19 cellular contexts compared by ENCODE assay signal in the genomic region with DNA sequence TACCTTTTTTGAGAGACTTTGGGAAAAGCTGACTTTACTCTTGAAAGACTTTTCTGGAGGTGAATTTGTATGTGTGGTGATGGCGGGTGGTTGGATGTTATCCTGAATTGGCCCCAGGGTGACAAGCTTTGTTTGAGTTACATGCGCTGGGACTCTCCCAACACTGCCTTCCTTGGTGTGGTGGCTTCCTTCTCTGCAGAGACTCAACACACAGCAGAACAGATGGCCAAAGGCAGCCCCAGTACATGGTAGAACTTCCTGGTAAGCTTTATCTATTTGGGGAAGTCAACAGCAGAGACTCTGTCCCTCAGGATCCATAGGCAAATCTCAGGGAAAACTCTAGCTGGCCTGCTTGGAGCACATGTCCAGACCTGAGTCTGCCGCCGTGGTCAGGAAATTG. TPM values are rescaled to one million over a fixed set of nuclear protein-coding genes. Genes with fewer than 3 reads are reported as not detected.
A peak's percentile ranks its signal among the peaks of the same experiment; 100 is the strongest.
DNase-seq lines count a peak whose midpoint lies in the region; ATAC-seq, FAIRE-seq and TF ChIP-seq lines count a peak whose summit lies in the region.
"Had no signal": no experiment of that assay in that cellular context is flagged by ENCODE, and none has a peak within 500 bp of the region (broad histone marks: within the 10 kb centered on the region; RNA-seq: fewer than 3 reads in every experiment).

No MANE protein-coding gene starts in this region.

- no peaks in the 10 kb centered on the region; the same call in 1 of the 2 replicates for H4K20me1 ChIP-seq in K562 (replicated peaks; ENCODE audit: control insufficient read depth, insufficient read depth, low read length)
- H4K20me1 ChIP-seq: BLaER1 had no signal

- H3K27me3 ChIP-seq in K562 (ENCODE audit: control insufficient read depth in 2 of 2, insufficient read depth in 2 of 2, low read length in 2 of 2): peaks cover 0 to 39% of the 10 kb centered on the region in 2 experiments; a peak in 4 of 5 replicates
- no peaks in the 10 kb centered on the region for H3K27me3 ChIP-seq in spleen (replicated peaks in 1 of 7)
- no peaks in the 10 kb centered on the region for H3K27me3 ChIP-seq in upper lobe of right lung
- no peaks in the 10 kb centered on the region for H3K27me3 ChIP-seq in lower lobe of right lung (ENCODE audit: low read depth)
- H3K27me3 ChIP-seq: BLaER1 had no signal

- no peak for FAIRE-seq in K562 (lab: Jason Lieb, UNC)
- FAIRE-seq: HTR-8/SVneo had no signal

- no peak overlapping the region for H3K4me3 ChIP-seq in K562
- H3K4me3 ChIP-seq in mucosa of descending colon: no peak overlapping the region
- no peak overlapping the region for H3K4me3 ChIP-seq in spleen
- no peak overlapping the region for H3K4me3 ChIP-seq in upper lobe of right lung
- H3K4me3 ChIP-seq in lower lobe of right lung: no peak overlapping the region
- H3K4me3 ChIP-seq: BLaER1 had no signal

- TF ChIP-seq EP300 in K562 (IDR thresholded peaks at IDR 0.05; ENCODE audit: low read length): no peak

- no TSS peak for BruUV-seq in K562 (replicated peaks; lab: Mats Ljungman, UMichigan)

- no peak for ATAC-seq in K562
- ATAC-seq in mucosa of descending colon: peak; percentile 64
- no peak for ATAC-seq in upper lobe of right lung
- ATAC-seq in lower lobe of right lung: no peak
- ATAC-seq: HCT116 had no signal

- TF ChIP-seq CTCF in K562 (IDR thresholded peaks at IDR 0.05 in 2 of 3, conservative IDR thresholded peaks at IDR 0.05 in 1 of 3; ENCODE audit: insufficient read depth in 2 of 3, low read depth in 1 of 3, low read length in 3 of 3) (no peak), mucosa of descending colon (IDR thresholded peaks at IDR 0.05) (no peak), spleen (IDR thresholded peaks at IDR 0.05 in 8 of 11, conservative IDR thresholded peaks at IDR 0.05 in 3 of 11) (no peak), upper lobe of right lung (IDR thresholded peaks at IDR 0.05) (no peak), lower lobe of right lung (IDR thresholded peaks at IDR 0.05) (no peak)

- TF ChIP-seq RAD21 in K562 (CRISPR knock-in tag; conservative IDR thresholded peaks at IDR 0.05 in 1 of 2, IDR thresholded peaks at IDR 0.05 in 1 of 2): no peak

- no peaks in the 10 kb centered on the region for H3K9me1 ChIP-seq in K562 (ENCODE audit: control insufficient read depth, insufficient read depth, low read length)

- no peaks in the 10 kb centered on the region for H3K9me3 ChIP-seq in K562 (replicated peaks; ENCODE audit: control insufficient read depth, insufficient read depth, low read depth, low read length)
- H3K9me3 ChIP-seq in mucosa of descending colon: no peaks in the 10 kb centered on the region
- no peaks in the 10 kb centered on the region for H3K9me3 ChIP-seq in spleen
- no peaks in the 10 kb centered on the region for H3K9me3 ChIP-seq in upper lobe of right lung
- no peaks in the 10 kb centered on the region for H3K9me3 ChIP-seq in lower lobe of right lung
- H3K9me3 ChIP-seq: BLaER1 had no signal

- no peaks in the 10 kb centered on the region for H3K79me2 ChIP-seq in K562 (ENCODE audit: control insufficient read depth, insufficient read depth, low read length)

- no peaks in the 10 kb centered on the region for H3K36me3 ChIP-seq in K562 (ENCODE audit: control insufficient read depth, insufficient read depth, low read length)
- no peaks in the 10 kb centered on the region for H3K36me3 ChIP-seq in mucosa of descending colon (ENCODE audit: low read depth)
- no peaks in the 10 kb centered on the region for H3K36me3 ChIP-seq in spleen
- H3K36me3 ChIP-seq in upper lobe of right lung: no peaks in the 10 kb centered on the region
- H3K36me3 ChIP-seq in lower lobe of right lung: no peaks in the 10 kb centered on the region
- H3K36me3 ChIP-seq: BLaER1 had no signal

- 0 out of 2 replicates have a peak overlapping the region, but pooled peaks have one; percentile 12 for H2AFZ ChIP-seq in K562 (ENCODE audit: low read depth, low read length)

- no peak overlapping the region for H3K4me2 ChIP-seq in K562 (ENCODE audit: insufficient read depth, low read length)
- H3K4me2 ChIP-seq: BLaER1 had no signal

- peak; percentile 38 for DNase-seq in activated effector memory CD4-positive, alpha-beta T cell treated with anti-CD3 and anti-CD28 coated beads, Interleukin-2, amount 50 U/mL, for 16 hours
- no peak for DNase-seq in activated effector memory CD4-positive, alpha-beta T cell treated with Interleukin-2 at 50 U/mL for 16 hours
- DNase-seq in K562 (ENCODE audit: extremely low read depth in 1 of 4, low spot score in 3 of 4) (no peak), mucosa of descending colon (no peak), spleen (no peak), upper lobe of right lung (no peak), lower lobe of right lung (no peak)
- DNase-seq: 8988T; CD4-positive, alpha-beta memory T cell; DMS153; DMS79; GF-D8; GOT3; H7; HFFc6 had no signal

- TF ChIP-seq POLR2A in K562 (conservative IDR thresholded peaks at IDR 0.05) (no peak), spleen (IDR thresholded peaks at IDR 0.05) (no peak)

- no peak overlapping the region for H3K27ac ChIP-seq in K562 (ENCODE audit: extremely low read depth, low read depth, low read length)
- H3K27ac ChIP-seq in spleen: no peak overlapping the region
- H3K27ac ChIP-seq in upper lobe of right lung: no peak overlapping the region
- no peak overlapping the region for H3K27ac ChIP-seq in lower lobe of right lung
- H3K27ac ChIP-seq: BLaER1 had no signal

- intact Hi-C loops in K562 (cut with micrococcal nuclease): no loop called here
- intact Hi-C loops in mucosa of descending colon (cut with DNase I, micrococcal nuclease): no loop called here
- intact Hi-C loops in spleen (cut with DNase I; ENCODE audit: low total_unique reads): no loop called here
- intact Hi-C loops in upper lobe of right lung (cut with DNase I): no loop called here
- intact Hi-C loops in lower lobe of right lung (cut with DNase I): no loop called here

- no peak overlapping the region for H3K9ac ChIP-seq in K562 (ENCODE audit: insufficient read depth in 1 of 2, low read depth in 2 of 2, low read length in 2 of 2)
- H3K9ac ChIP-seq: BLaER1 had no signal

- CTCF ChIA-PET in K562 (lab: Yijun Ruan, JAX; ENCODE audit: low intra/inter-chr PET ratio): no interaction called here

- in situ Hi-C loops in K562 (cut with MboI): no loop called here

- 19% methylated on average over 4 of the region's 4 CpGs for WGBS in K562 (ENCODE audit: insufficient coverage, low coverage, missing lambda C conversion rate)
- WGBS in spleen, 5 donors: 92 to 100% (median 95%) methylated on average over 4 of the region's 4 CpGs

- POLR2A ChIA-PET in K562 (lab: Yijun Ruan, JAX): interaction anchor here (0.6 to 1.1 kb wide), 2 partner anchors 10 to 47 kb away, joined by 3 to 4 read pairs; no protein-coding TSS in a partner anchor

- H3K4me1 ChIP-seq in K562 (replicated peaks in 1 of 2; ENCODE audit: control insufficient read depth in 2 of 2, insufficient read depth in 2 of 2, low read length in 2 of 2) (peaks cover 4 to 9% of the 10 kb centered on the region in 2 experiments; a peak in 4 of 5 replicates), mucosa of descending colon (ENCODE audit: low read depth) (no peaks in the 10 kb centered on the region), spleen (peaks cover 0 to 8% (median 0%) of the 10 kb centered on the region in 6 donors), upper lobe of right lung (no peaks in the 10 kb centered on the region), lower lobe of right lung (peaks cover 9% of the 10 kb centered on the region)
- H3K4me1 ChIP-seq: BLaER1 had no signal

RNA-seq across cellular contexts. Expression of a gene that starts 18.1 kb away (rescaled TPM):
- not detected in 2 replicates for total RNA-seq in K562 (2011; cell fraction: chromatin; rRNA removed; ENCODE audit: low replicate concordance)
- not detected in 2 replicates for total RNA-seq in K562 (2011; cell fraction: nucleolus; rRNA removed)
- total RNA-seq in K562 (2011; cell fraction: nucleoplasm; rRNA removed): not detected in 2 replicates
- not detected in 2 replicates for total RNA-seq in K562 (2014; rRNA removed)
- total RNA-seq in K562 (2014; rRNA removed; fragmentation: Illumina TruSeq; extraction: Trizol): not detected in 2 replicates
- not detected in 2 replicates for total RNA-seq in K562 (2015; rRNA removed; fragmentation: Illumina TruSeq; extraction: Trizol)
- total RNA-seq in K562 (2021): not detected in 2 replicates
- polyA plus RNA-seq in K562 (2011; rRNA removed): not detected in 2 replicates
- polyA plus RNA-seq in K562 (2011; cell fraction: cytosol; rRNA removed): not detected in 2 replicates
- not detected in 2 replicates for polyA plus RNA-seq in K562 (2011; cell fraction: nucleus; rRNA removed)
- not detected in 2 replicates for polyA plus RNA-seq in K562 (2012)
- polyA plus RNA-seq in K562 (2014; fragmentation: Illumina TruSeq; extraction: Trizol): not detected in 2 replicates
- polyA plus RNA-seq in K562 (2014; fragmentation: Nextera tagmentation; extraction: Ambion mirVana): not detected
- not detected in 2 replicates for polyA plus RNA-seq in K562 (2014; rRNA removed)
- not detected in 2 replicates for polyA minus RNA-seq in K562 (2011; rRNA and poly(A)+ RNA removed)
- polyA minus RNA-seq in K562 (2011; cell fraction: cytosol; rRNA and poly(A)+ RNA removed): not detected in 2 replicates
- polyA minus RNA-seq in K562 (2011; cell fraction: nucleus; rRNA and poly(A)+ RNA removed): not detected in 2 replicates
- 1 to 10 TPM in 1 of 3 donors, under 1 TPM in 2; 0.43 to 1.5 (median 0.89) TPM for total RNA-seq in mucosa of descending colon
- under 1 TPM in 4 of 7 donors, not detected in 3; 0.16 to 0.52 (median 0.32) TPM for total RNA-seq in spleen
- under 1 TPM; 0.24 to 0.36 (median 0.32) TPM for polyA plus RNA-seq in spleen
- 2.2 TPM for total RNA-seq in upper lobe of right lung
- total RNA-seq in lower lobe of right lung: 1.6 TPM
- total RNA-seq: CD4-positive, alpha-beta memory T cell; H7 had no signal
- polyA plus RNA-seq: CD14-positive monocyte; CD4-positive, alpha-beta memory T cell had no signal

RNA-seq across cellular contexts. Expression of a gene that starts 39.9 kb away (rescaled TPM):
- not detected in 2 replicates for total RNA-seq in K562 (2011; cell fraction: chromatin; rRNA removed; ENCODE audit: low replicate concordance)
- total RNA-seq in K562 (2011; cell fraction: nucleolus; rRNA removed): not detected in 2 replicates
- not detected in 2 replicates for total RNA-seq in K562 (2011; cell fraction: nucleoplasm; rRNA removed)
- total RNA-seq in K562 (2014; rRNA removed) (0.04 TPM in 1 of 2 replicates, not detected in the other), K562 (2014; rRNA removed; fragmentation: Illumina TruSeq; extraction: Trizol) (not detected in 2 replicates), K562 (2015; rRNA removed; fragmentation: Illumina TruSeq; extraction: Trizol) (not detected in 2 replicates), K562 (2021) (0.04 and 0.13 TPM in 2 replicates), mucosa of descending colon (10 to 100 TPM in 2 of 3 donors, 1 to 10 TPM in 1; 8.7 to 32.7 (median 25.0) TPM), spleen (10 to 100 TPM; 11.7 to 24.9 (median 19.3) TPM), upper lobe of right lung (16.6 TPM), lower lobe of right lung (15.5 TPM)
- polyA plus RNA-seq in K562 (2011; rRNA removed) (not detected in 2 replicates), K562 (2014; fragmentation: Illumina TruSeq; extraction: Trizol) (not detected in 2 replicates), K562 (2014; fragmentation: Nextera tagmentation; extraction: Ambion mirVana) (not detected), K562 (2014; rRNA removed) (not detected in 2 replicates), spleen (1 to 10 TPM; 1.3 to 3.4 (median 1.8) TPM)
- not detected in 2 replicates for polyA plus RNA-seq in K562 (2011; cell fraction: cytosol; rRNA removed)
- polyA plus RNA-seq in K562 (2011; cell fraction: nucleus; rRNA removed): not detected in 2 replicates
- polyA plus RNA-seq in K562 (2012): 0.03 and 0.04 TPM in 2 replicates
- polyA minus RNA-seq in K562 (2011; rRNA and poly(A)+ RNA removed): not detected in 2 replicates
- polyA minus RNA-seq in K562 (2011; cell fraction: cytosol; rRNA and poly(A)+ RNA removed): not detected in 2 replicates
- polyA minus RNA-seq in K562 (2011; cell fraction: nucleus; rRNA and poly(A)+ RNA removed): not detected in 2 replicates
- total RNA-seq: CD4-positive, alpha-beta memory T cell; HFFc6 had no signal
- polyA plus RNA-seq: CD14-positive monocyte; CD4-positive, alpha-beta memory T cell had no signal

RNA-seq across cellular contexts. Expression of a gene that starts 47.5 kb away (rescaled TPM):
- 3.4 and 10.9 TPM in 2 replicates for total RNA-seq in K562 (2011; cell fraction: chromatin; rRNA removed; ENCODE audit: low replicate concordance)
- 2.3 and 4.1 TPM in 2 replicates for total RNA-seq in K562 (2011; cell fraction: nucleolus; rRNA removed)
- total RNA-seq in K562 (2011; cell fraction: nucleoplasm; rRNA removed): 4.4 and 6.7 TPM in 2 replicates
- total RNA-seq in K562 (2014; rRNA removed) (0.86 and 1.5 TPM in 2 replicates), K562 (2014; rRNA removed; fragmentation: Illumina TruSeq; extraction: Trizol) (2.9 and 3.2 TPM in 2 replicates), K562 (2015; rRNA removed; fragmentation: Illumina TruSeq; extraction: Trizol) (2.2 and 2.5 TPM in 2 replicates), K562 (2021) (1.7 and 1.9 TPM in 2 replicates), mucosa of descending colon (1 to 10 TPM; 1.7 to 4.3 (median 1.9) TPM), spleen (1 to 10 TPM; 1.6 to 5.9 (median 2.9) TPM), upper lobe of right lung (2.8 TPM), lower lobe of right lung (6.1 TPM)
- polyA plus RNA-seq in K562 (2011; rRNA removed) (7.0 and 7.2 TPM in 2 replicates), K562 (2014; fragmentation: Illumina TruSeq; extraction: Trizol) (1.3 and 1.8 TPM in 2 replicates), K562 (2014; fragmentation: Nextera tagmentation; extraction: Ambion mirVana) (1 to 10 TPM; 1.3 to 1.8 TPM), K562 (2014; rRNA removed) (1.4 and 1.6 TPM in 2 replicates), spleen (1 to 10 TPM; 1.8 to 2.5 (median 2.0) TPM)
- polyA plus RNA-seq in K562 (2011; cell fraction: cytosol; rRNA removed): 0.98 and 2.7 TPM in 2 replicates
- polyA plus RNA-seq in K562 (2011; cell fraction: nucleus; rRNA removed): 3.2 and 5.4 TPM in 2 replicates
- polyA plus RNA-seq in K562 (2012): 1.7 and 3.3 TPM in 2 replicates
- 5.4 and 8.6 TPM in 2 replicates for polyA minus RNA-seq in K562 (2011; rRNA and poly(A)+ RNA removed)
- polyA minus RNA-seq in K562 (2011; cell fraction: cytosol; rRNA and poly(A)+ RNA removed): 0.91 and 1.0 TPM in 2 replicates
- polyA minus RNA-seq in K562 (2011; cell fraction: nucleus; rRNA and poly(A)+ RNA removed): 3.0 and 7.6 TPM in 2 replicates

Comparison
In these comparisons a context has a peak if more than half of its experiments do, and no peak if none do; other contexts are left out.
1. RNA of a gene that starts 39.9 kb away (total RNA-seq): 8.7 to 32.7 TPM in mucosa of descending colon, 11.7 to 24.9 TPM in spleen, 16.6 TPM in upper lobe of right lung (single experiment) and 15.5 TPM in lower lobe of right lung (single experiment); 0.04 to 0.13 TPM in K562; every median in the first group is over 4 times any median in the second.